In the genomic region with DNA sequence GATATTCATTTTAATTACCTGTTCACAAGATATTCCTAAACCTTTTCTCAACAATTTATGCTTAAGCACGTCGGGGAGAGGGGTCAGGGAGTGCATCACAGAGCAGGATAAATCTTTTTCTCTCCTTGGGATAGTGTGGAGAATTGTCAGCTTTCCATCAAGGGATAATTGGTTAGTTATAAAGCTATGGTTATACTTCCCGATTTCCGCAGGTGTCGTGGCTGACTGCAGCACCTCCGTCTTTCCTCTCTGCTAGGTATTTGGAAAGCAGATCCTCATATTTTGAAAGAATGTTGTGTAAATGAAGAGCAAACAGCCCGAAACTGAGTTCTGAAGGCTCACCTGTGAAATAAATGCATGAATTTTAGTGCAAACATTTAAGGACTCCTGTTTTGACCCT, we compare ENCODE assay signal across 8 cellular contexts. TPM values are rescaled to one million over a fixed set of nuclear protein-coding genes. Genes with fewer than 3 reads are reported as not detected.
DNase-seq lines count a peak whose midpoint lies in the region; ATAC-seq and TF ChIP-seq lines count a peak whose summit lies in the region.

No MANE protein-coding gene starts in this region.

- no peak overlapping the region for H3K4ac ChIP-seq in H9 (ENCODE audit: low read depth, low read length)

- POLR2A ChIA-PET in T-cell (lab: Charles Lee), result no interaction called here

- no peak overlapping the region for H3K14ac ChIP-seq in H9 (ENCODE audit: insufficient read depth, low read length)

- no peak overlapping the region for H2BK15ac ChIP-seq in H9 (ENCODE audit: low read depth, low read length)

- WGBS in H9 (ENCODE audit: extremely low coverage, insufficient read length, low lambda C conversion rate), result no CpG with 5 or more reads among the region's 7 CpGs
- WGBS in gastroesophageal sphincter (ENCODE audit: low coverage in 1 of 2), 2 donors, result 24 to 28% methylated on average over 7 of the region's 7 CpGs

- CTCF ChIA-PET in T-cell (lab: Charles Lee), result interaction anchor here in 1 of 2 donors (0.5 kb wide), 2 partner anchors 73 to 207 kb away, joined by 3 to 5 read pairs; no protein-coding TSS in a partner anchor

- H3K18ac ChIP-seq in H9 (ENCODE audit: insufficient read length, low read depth, low read length), result no peak overlapping the region

- H3K4me1 ChIP-seq in H9 (ENCODE audit: insufficient read depth, low read length) (no peaks in the 10 kb centered on the region), gastroesophageal sphincter (peaks cover 0 to 15% (median 0%) of the 10 kb centered on the region in 3 donors)

- no peak for TF ChIP-seq EP300 in gastroesophageal sphincter (IDR thresholded peaks at IDR 0.05)

- H3K4me1 Mint-ChIP-seq in H9 (peaks cover 3 to 8% of the 10 kb centered on the region in 2 experiments), T-cell (peaks cover 17 to 18% (median 17%) of the 10 kb centered on the region in 3 donors)

- TF ChIP-seq POLR2A in gastroesophageal sphincter (IDR thresholded peaks at IDR 0.05), result no peak

- H3K79me1 ChIP-seq in H9 (ENCODE audit: insufficient read depth, low read depth, low read length, poor library complexity, severe bottlenecking), result no peaks in the 10 kb centered on the region

- no peak overlapping the region for H4K91ac ChIP-seq in H9 (ENCODE audit: insufficient read length, low read depth, low read length)

- no peak overlapping the region for H2BK12ac ChIP-seq in H9 (ENCODE audit: insufficient read length, low read depth, low read length)

- no peak overlapping the region for H3K56ac ChIP-seq in H9 (ENCODE audit: insufficient read length, low read depth, low read length)

- H3K4me3 ChIP-seq in gastroesophageal sphincter (peak overlapping the region; percentile 70 to 98), skeletal muscle cell (ENCODE audit: low read depth, low read length) (peak overlapping the region; percentile 75)

- no peak overlapping the region for H2AK5ac ChIP-seq in H9 (ENCODE audit: insufficient read length, low read length)

- no peak overlapping the region for H4K5ac ChIP-seq in H9 (ENCODE audit: insufficient read length, low read depth, low read length)

- no peaks in the 10 kb centered on the region for H3K79me2 ChIP-seq in H9 (ENCODE audit: insufficient read depth, low read length)

- H3K4me2 ChIP-seq in H9 (ENCODE audit: insufficient read depth, insufficient read length, low read length), result peak overlapping the region; percentile 89

- H2AFZ ChIP-seq in H9 (ENCODE audit: low read length), result no peak overlapping the region

- H3K9me3 ChIP-seq in H9 (ENCODE audit: control insufficient read depth, low read depth, low read length) (no peaks in the 10 kb centered on the region), gastroesophageal sphincter (no peaks in the 10 kb centered on the region)

- H3K27ac ChIP-seq in H9 (ENCODE audit: insufficient read length, low read depth, low read length) (no peak overlapping the region), gastroesophageal sphincter (peak overlapping the region; percentile 83 to 89 (median 86))

- H4K8ac ChIP-seq in H9 (replicated peaks; ENCODE audit: insufficient read length, low read depth, low read length), result no peak overlapping the region

- H3K23ac ChIP-seq in H9 (ENCODE audit: insufficient read length, low read depth, low read length), result no peak overlapping the region

- H2BK20ac ChIP-seq in H9 (ENCODE audit: low read depth, low read length, poor library complexity, severe bottlenecking), result no peak overlapping the region

- TF ChIP-seq CTCF in H9 (conservative IDR thresholded peaks at IDR 0.05), result no peak
- no peak for TF ChIP-seq CTCF in gastroesophageal sphincter (IDR thresholded peaks at IDR 0.05)

- H2BK5ac ChIP-seq in H9 (ENCODE audit: insufficient read length, low read length), result no peak overlapping the region

- H3K27me3 ChIP-seq in H9 (ENCODE audit: insufficient read depth, low read length), result no peaks in the 10 kb centered on the region
- H3K27me3 ChIP-seq in gastroesophageal sphincter, result no peaks in the 10 kb centered on the region

- peaks cover 7% of the 10 kb centered on the region for H3K23me2 ChIP-seq in H9 (ENCODE audit: insufficient read length, low read depth, low read length, poor library complexity, severe bottlenecking)

- DNase-seq in H9 (no peak), T-cell (no peak), skeletal muscle cell (ENCODE audit: low read depth) (no peak), GF-D8 (lab: John Stamatoyannopoulos, UW) (no peak), CD1c-positive myeloid dendritic cell (ENCODE audit: extremely low spot score) (no peak)
- no peak for DNase-seq in stimulated activated CD4-positive, alpha-beta T cell treated with anti-CD3 and anti-CD28 coated beads, Interleukin-2, amount 100 ng/mL, for 48 hours

- H3T11ph ChIP-seq in H9 (ENCODE audit: low read length), result no peak overlapping the region

- H4K20me1 ChIP-seq in H9 (ENCODE audit: control insufficient read depth, insufficient read depth, insufficient read length), result no peaks in the 10 kb centered on the region

- peak overlapping the region; percentile 24 for H3K9ac ChIP-seq in H9 (ENCODE audit: extremely low read depth, insufficient read length, low read length)

- peak overlapping the region; percentile 89 to 93 for H3K4me3 Mint-ChIP-seq in H9
- peak overlapping the region; percentile 91 to 97 (median 96) for H3K4me3 Mint-ChIP-seq in T-cell

- no peaks in the 10 kb centered on the region for H3K36me3 Mint-ChIP-seq in H9 (ENCODE audit: insufficient read depth in 1 of 3, low read depth in 3 of 3)
- H3K36me3 Mint-ChIP-seq in T-cell, result peaks cover 8% of the 10 kb centered on the region

- H3K27ac Mint-ChIP-seq in H9 (no peak overlapping the region; a peak in 1 of 7 replicates), T-cell (no peak overlapping the region)

- ATAC-seq in T-cell (replicated peaks in 1 of 4) (no peak), gastroesophageal sphincter (no peak), HG03025 (IDR thresholded peaks at IDR 0.05; ENCODE audit: low FRiP score, unreplicated experiment) (no peak)

- H3K9me3 Mint-ChIP-seq in H9 (no peaks in the 10 kb centered on the region), T-cell (no peaks in the 10 kb centered on the region)

- peaks cover 0 to 25% of the 10 kb centered on the region in 2 donors for H3K36me3 ChIP-seq in gastroesophageal sphincter

- H3K27me3 Mint-ChIP-seq in H9 (ENCODE audit: low read depth) (no peaks in the 10 kb centered on the region), T-cell (peaks cover 0 to 2% of the 10 kb centered on the region in 2 donors)

- H2BK120ac ChIP-seq in H9 (ENCODE audit: low read depth, low read length, poor library complexity, severe bottlenecking), result no peak overlapping the region

RNA-seq across cellular contexts. Expression of gene DYNC2LI1, which starts 0.8 kb away (rescaled TPM):
- total RNA-seq in H9 (2021) (8.1 and 8.5 TPM in 2 replicates), T-cell (1 to 10 TPM; 2.4 to 4.7 (median 3.7) TPM), gastroesophageal sphincter (10 to 100 TPM; 18.5 to 32.2 (median 26.1) TPM)
